ENCODE assay signal across 21 cellular contexts in genomic region chr3:73431136-73431933, GRCh38.
DNase-seq lines count a peak whose midpoint lies in the region; ATAC-seq and TF ChIP-seq lines count a peak whose summit lies in the region.
"Had no signal": no experiment of that assay in that cellular context is flagged by ENCODE, and none has a peak within 500 bp of the region (broad histone marks: within the 10 kb centered on the region; RNA-seq: fewer than 3 reads in every experiment).

No MANE protein-coding gene starts in this region.

- no peaks in the 10 kb centered on the region for H3K9me3 Mint-ChIP-seq in neural progenitor cell
- H3K9me3 Mint-ChIP-seq: activated CD4-positive, alpha-beta T cell treated with anti-CD3 and anti-CD28 coated beads, Interleukin-2, amount 10 ng/mL, durations not matched to agents 24 days and 14 days; CD4-positive, alpha-beta T cell; naive thymus-derived CD4-positive, alpha-beta T cell; T-cell had no signal

- H3F3A ChIP-seq in SK-N-SH (replicated peaks; ENCODE audit: insufficient read depth) (no peaks in the 10 kb centered on the region), neural progenitor cell (ENCODE audit: low read depth) (peaks cover 10% of the 10 kb centered on the region)

- H3K4me1 Mint-ChIP-seq in neural progenitor cell, result peaks cover 42% of the 10 kb centered on the region
- H3K4me1 Mint-ChIP-seq: activated CD4-positive, alpha-beta T cell treated with anti-CD3 and anti-CD28 coated beads, Interleukin-2, amount 10 ng/mL, durations not matched to agents 24 days and 14 days; naive thymus-derived CD4-positive, alpha-beta T cell; T-cell had no signal

- CTCF ChIA-PET in SK-N-SH (lab: Yijun Ruan, JAX), result interaction anchor here (0.7 to 6.7 kb wide), 25 partner anchors 12 to 418 kb away, joined by 3 to 60 read pairs (median 3); no protein-coding TSS in a partner anchor

- no peak overlapping the region for H3K9ac ChIP-seq in SK-N-SH
- H3K9ac ChIP-seq in neural progenitor cell, result no peak overlapping the region
- H3K9ac ChIP-seq: GM23248 had no signal

- H3K9me2 ChIP-seq in SK-N-SH, result no peaks in the 10 kb centered on the region

- H3K27ac ChIP-seq in SK-N-SH (ENCODE audit: low read depth in 2 of 2, low read length in 1 of 2) (peak overlapping the region in 1 of 2 experiments; percentile 94; a peak in 2 of 4 replicates), neural progenitor cell (no peak overlapping the region), prostate gland (no peak overlapping the region)
- H3K27ac ChIP-seq: dorsolateral prefrontal cortex, foreskin keratinocyte, GM23248, pancreas had no signal

- H3K36me3 Mint-ChIP-seq in neural progenitor cell, result no peaks in the 10 kb centered on the region
- H3K36me3 Mint-ChIP-seq: naive thymus-derived CD4-positive, alpha-beta T cell; T-cell had no signal

- H3K27me3 ChIP-seq in SK-N-SH (ENCODE audit: insufficient read depth) (no peaks in the 10 kb centered on the region), neural progenitor cell (no peaks in the 10 kb centered on the region), prostate gland (replicated peaks; ENCODE audit: insufficient read depth) (no peaks in the 10 kb centered on the region)
- H3K27me3 ChIP-seq: pancreas had no signal

- peaks cover 3% of the 10 kb centered on the region for H3K27me3 Mint-ChIP-seq in neural progenitor cell (ENCODE audit: insufficient read depth, low read depth)

- H3K4me3 ChIP-seq in AG10803 (ENCODE audit: low read length), result no peak overlapping the region
- peak overlapping the region in 1 of 2 experiments; percentile 38; a peak in 1 of 4 replicates for H3K4me3 ChIP-seq in SK-N-SH (ENCODE audit: low read depth in 2 of 2, low read length in 1 of 2)
- no peak overlapping the region for H3K4me3 ChIP-seq in neural progenitor cell
- H3K4me3 ChIP-seq in prostate gland, result no peak overlapping the region
- H3K4me3 ChIP-seq: GM23248, pancreas had no signal

- no peak overlapping the region for H3K4me3 Mint-ChIP-seq in neural progenitor cell
- H3K4me3 Mint-ChIP-seq: activated CD4-positive, alpha-beta T cell treated with anti-CD3 and anti-CD28 coated beads, Interleukin-2, amount 10 ng/mL, durations not matched to agents 24 days and 14 days; CD4-positive, alpha-beta T cell; naive thymus-derived CD4-positive, alpha-beta T cell; T-cell had no signal

- peak; percentile 45 for TF ChIP-seq RAD21 in SK-N-SH (IDR thresholded peaks at IDR 0.05; ENCODE audit: low read length)

- TF ChIP-seq EP300 in SK-N-SH (IDR thresholded peaks at IDR 0.05; ENCODE audit: borderline replicate concordance in 1 of 2, low read depth in 1 of 2, low read length in 1 of 2), result peak in 1 of 2 experiments; percentile 79; a peak in 2 of 4 replicates

- H3K79me2 ChIP-seq in SK-N-SH (ENCODE audit: insufficient read depth) (peaks cover 21% of the 10 kb centered on the region; the same call in 1 of the 2 replicates), neural progenitor cell (ENCODE audit: low read depth) (no peaks in the 10 kb centered on the region)

- TF ChIP-seq CTCF in AG10803 (conservative IDR thresholded peaks at IDR 0.05; ENCODE audit: low read length), result peak; percentile 8; the same call in 1 of the 2 replicates
- TF ChIP-seq CTCF in SK-N-SH (IDR thresholded peaks at IDR 0.05), result no peak
- no peak for TF ChIP-seq CTCF in neural progenitor cell (IDR thresholded peaks at IDR 0.05)
- no peak for TF ChIP-seq CTCF in prostate gland (IDR thresholded peaks at IDR 0.05)

- TF ChIP-seq POLR2A in prostate gland (IDR thresholded peaks at IDR 0.05), result no peak

- peaks cover 99% of the 10 kb centered on the region for H4K20me1 ChIP-seq in SK-N-SH (ENCODE audit: insufficient read depth)
- no peaks in the 10 kb centered on the region for H4K20me1 ChIP-seq in neural progenitor cell (ENCODE audit: low read depth)

- H3K4me1 ChIP-seq in SK-N-SH (ENCODE audit: control insufficient read depth in 1 of 2, insufficient read depth in 2 of 2, low read depth in 1 of 2, low read length in 1 of 2), result peaks cover 0 to 59% of the 10 kb centered on the region in 2 experiments; a peak in 2 of 4 replicates
- H3K4me1 ChIP-seq in neural progenitor cell, result peaks cover 20% of the 10 kb centered on the region
- peaks cover 3% of the 10 kb centered on the region for H3K4me1 ChIP-seq in prostate gland (replicated peaks)
- H3K4me1 ChIP-seq: foreskin keratinocyte, pancreas had no signal

- 65% methylated on average over 7 of the region's 7 CpGs for WGBS in SK-N-SH (ENCODE audit: low lambda C conversion rate)
- WGBS in prostate gland, result 60% methylated on average over 7 of the region's 7 CpGs

- intact Hi-C loops in prostate gland (cut with DNase I), result loop anchor here (5.0 kb wide), 3 partner anchors 34 to 329 kb away; no protein-coding TSS in a partner anchor

- POLR2A ChIA-PET in SK-N-SH (lab: Yijun Ruan, JAX), result interaction anchor here (1.1 kb wide), 1 partner anchor 41 kb away, joined by 4 read pairs; no protein-coding TSS in a partner anchor

- H3K4me2 ChIP-seq in SK-N-SH, result no peak overlapping the region
- peak overlapping the region; percentile 54 for H3K4me2 ChIP-seq in neural progenitor cell

- H3K36me3 ChIP-seq in SK-N-SH (replicated peaks in 1 of 2; ENCODE audit: control insufficient read depth in 1 of 2, insufficient read depth in 2 of 2, low read length in 1 of 2) (no peaks in the 10 kb centered on the region), neural progenitor cell (no peaks in the 10 kb centered on the region), prostate gland (no peaks in the 10 kb centered on the region)
- H3K36me3 ChIP-seq: pancreas had no signal

- H3K9me3 ChIP-seq in SK-N-SH (no peaks in the 10 kb centered on the region), neural progenitor cell (ENCODE audit: low read depth) (no peaks in the 10 kb centered on the region), prostate gland (no peaks in the 10 kb centered on the region)
- H3K9me3 ChIP-seq: pancreas had no signal

- peak overlapping the region; percentile 79 for H3K27ac Mint-ChIP-seq in neural progenitor cell
- H3K27ac Mint-ChIP-seq: activated CD4-positive, alpha-beta T cell treated with anti-CD3 and anti-CD28 coated beads, Interleukin-2, amount 10 ng/mL, durations not matched to agents 24 days and 14 days; CD4-positive, alpha-beta T cell; naive thymus-derived CD4-positive, alpha-beta T cell; T-cell had no signal

- H2AFZ ChIP-seq in SK-N-SH (ENCODE audit: low read depth) (no peak overlapping the region), neural progenitor cell (replicated peaks) (no peak overlapping the region)
- H2AFZ ChIP-seq: GM23248 had no signal

- no peak for ATAC-seq in GM18909 (IDR thresholded peaks at IDR 0.05; ENCODE audit: poor library complexity, unreplicated experiment)
- ATAC-seq: naive thymus-derived CD4-positive, alpha-beta T cell had no signal

- DNase-seq in AG10803 (ENCODE audit: low read depth) (no peak), NCI-H1105 treated with DMSO at 0.1 percent for 48 hours (lab: John Stamatoyannopoulos, UW) (peak; percentile 66), SK-N-SH (peak; percentile 54), neural progenitor cell (ENCODE audit: low spot score) (peak; percentile 55), NCI-H2196 (lab: John Stamatoyannopoulos, UW; ENCODE audit: unreplicated experiment) (no peak), activated T-cell treated with anti-CD3 and anti-CD28 coated beads for 4 hours (no peak), prostate gland (ENCODE audit: low spot score) (no peak)
- DNase-seq: activated CD4-positive, alpha-beta T cell treated with anti-CD3 and anti-CD28 coated beads, Interleukin-2, amount 10 ng/mL, durations not matched to agents 24 days and 14 days; activated gamma-delta T cell; caudate nucleus; CD4-positive, alpha-beta T cell; foreskin keratinocyte; GM23248; kidney; naive thymus-derived CD4-positive, alpha-beta T cell; NCI-H226; pancreas; stimulated activated CD4-positive, alpha-beta T cell treated with anti-CD3 and anti-CD28 coated beads, Interleukin-4, amount 100 ng/mL, for 1 hour; T-cell had no signal

TF ChIP-seq in SK-N-SH, 30 proteins besides CTCF, POLR2A, EP300 and RAD21:
- no peak for TF ChIP-seq FOXM1 (IDR thresholded peaks at IDR 0.05; ENCODE audit: low read depth)
- TF ChIP-seq POLR2AphosphoS5 (IDR thresholded peaks at IDR 0.05; ENCODE audit: low read depth, low read length), result no peak
- TF ChIP-seq TAF1 (IDR thresholded peaks at IDR 0.05; ENCODE audit: borderline replicate concordance, low read depth, low read length), result no peak
- peak; percentile 82 for TF ChIP-seq GATA2 (CRISPR knock-in tag; IDR thresholded peaks at IDR 0.05)
- TF ChIP-seq GABPA (IDR thresholded peaks at IDR 0.05; ENCODE audit: low read depth), result no peak
- no peak for TF ChIP-seq MEF2A (IDR thresholded peaks at IDR 0.05; ENCODE audit: borderline replicate concordance, low read depth)
- TF ChIP-seq NRF1 (IDR thresholded peaks at IDR 0.05; ENCODE audit: low read depth, low read length), result no peak
- TF ChIP-seq FOXJ3 (CRISPR knock-in tag; IDR thresholded peaks at IDR 0.05), result peak; percentile 86
- TF ChIP-seq SMC3 (IDR thresholded peaks at IDR 0.05; ENCODE audit: low read depth, low read length), result peak; percentile 8; the same call in 1 of the 2 replicates
- TF ChIP-seq RCOR1 (IDR thresholded peaks at IDR 0.05; ENCODE audit: low read length), result peak; percentile 68; the same call in 1 of the 2 replicates

Comparison
In these comparisons a context has a peak if more than half of its experiments do, and no peak if none do; other contexts are left out.
1. DNase-seq: peak in NCI-H1105 treated with DMSO at 0.1 percent for 48 hours (single experiment), SK-N-SH (single experiment) and neural progenitor cell (single experiment); none in AG10803 (single experiment), NCI-H2196 (single experiment), activated T-cell treated with anti-CD3 and anti-CD28 coated beads for 4 hours (single experiment) and prostate gland (single experiment).